Comparison of ENCODE assay signal across 1 cellular context in the genomic region with DNA sequence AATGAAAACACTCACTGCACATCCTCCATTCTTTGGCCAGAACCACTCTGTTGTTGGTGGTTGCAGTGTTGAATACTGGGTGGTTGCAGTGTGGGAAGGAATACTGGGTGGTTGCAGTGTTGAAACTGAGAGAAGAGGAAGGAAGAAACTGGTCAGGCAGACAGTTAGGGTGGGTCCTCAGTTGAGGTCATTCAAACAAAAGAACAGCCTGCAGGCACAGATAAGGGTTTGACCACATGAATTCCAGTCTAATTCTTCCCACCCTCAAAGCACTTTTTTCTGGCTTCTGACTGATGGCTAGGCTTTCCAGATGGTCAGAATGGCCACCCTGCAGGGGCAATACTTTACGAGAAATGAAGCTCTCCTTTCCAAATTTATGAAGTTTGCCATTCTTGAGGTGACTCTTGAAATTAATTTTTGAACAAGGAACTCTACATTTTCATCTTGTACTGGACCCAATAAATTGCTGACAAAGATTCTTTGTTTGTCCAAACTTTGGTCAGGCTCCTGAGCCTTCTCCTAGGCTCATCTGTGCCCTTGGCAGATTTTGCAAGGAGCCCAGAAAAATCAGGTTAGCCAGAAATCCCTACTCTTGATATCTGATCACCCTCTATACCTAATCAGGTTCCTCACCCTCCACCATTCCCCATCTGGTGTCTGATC.
TF ChIP-seq lines count a peak whose summit lies in the region.

No MANE protein-coding gene starts in this region.

TF ChIP-seq in K562, 482 proteins besides CTCF, POLR2A, EP300 and RAD21 (continued from another document and continues in another):
- TF ChIP-seq, protein P1, sequence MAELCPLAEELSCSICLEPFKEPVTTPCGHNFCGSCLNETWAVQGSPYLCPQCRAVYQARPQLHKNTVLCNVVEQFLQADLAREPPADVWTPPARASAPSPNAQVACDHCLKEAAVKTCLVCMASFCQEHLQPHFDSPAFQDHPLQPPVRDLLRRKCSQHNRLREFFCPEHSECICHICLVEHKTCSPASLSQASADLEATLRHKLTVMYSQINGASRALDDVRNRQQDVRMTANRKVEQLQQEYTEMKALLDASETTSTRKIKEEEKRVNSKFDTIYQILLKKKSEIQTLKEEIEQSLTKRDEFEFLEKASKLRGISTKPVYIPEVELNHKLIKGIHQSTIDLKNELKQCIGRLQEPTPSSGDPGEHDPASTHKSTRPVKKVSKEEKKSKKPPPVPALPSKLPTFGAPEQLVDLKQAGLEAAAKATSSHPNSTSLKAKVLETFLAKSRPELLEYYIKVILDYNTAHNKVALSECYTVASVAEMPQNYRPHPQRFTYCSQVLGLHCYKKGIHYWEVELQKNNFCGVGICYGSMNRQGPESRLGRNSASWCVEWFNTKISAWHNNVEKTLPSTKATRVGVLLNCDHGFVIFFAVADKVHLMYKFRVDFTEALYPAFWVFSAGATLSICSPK (IDR thresholded peaks at IDR 0.05; ENCODE audit: borderline replicate concordance): no peak
- no peak for TF ChIP-seq KDM5B (IDR thresholded peaks at IDR 0.05; ENCODE audit: insufficient replicate concordance, low read depth, low read length)
- TF ChIP-seq, protein P2, sequence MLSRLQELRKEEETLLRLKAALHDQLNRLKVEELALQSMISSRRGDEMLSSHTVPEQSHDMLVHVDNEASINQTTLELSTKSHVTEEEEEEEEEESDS (CRISPR knock-in tag; IDR thresholded peaks at IDR 0.05): no peak
- TF ChIP-seq, protein P3, sequence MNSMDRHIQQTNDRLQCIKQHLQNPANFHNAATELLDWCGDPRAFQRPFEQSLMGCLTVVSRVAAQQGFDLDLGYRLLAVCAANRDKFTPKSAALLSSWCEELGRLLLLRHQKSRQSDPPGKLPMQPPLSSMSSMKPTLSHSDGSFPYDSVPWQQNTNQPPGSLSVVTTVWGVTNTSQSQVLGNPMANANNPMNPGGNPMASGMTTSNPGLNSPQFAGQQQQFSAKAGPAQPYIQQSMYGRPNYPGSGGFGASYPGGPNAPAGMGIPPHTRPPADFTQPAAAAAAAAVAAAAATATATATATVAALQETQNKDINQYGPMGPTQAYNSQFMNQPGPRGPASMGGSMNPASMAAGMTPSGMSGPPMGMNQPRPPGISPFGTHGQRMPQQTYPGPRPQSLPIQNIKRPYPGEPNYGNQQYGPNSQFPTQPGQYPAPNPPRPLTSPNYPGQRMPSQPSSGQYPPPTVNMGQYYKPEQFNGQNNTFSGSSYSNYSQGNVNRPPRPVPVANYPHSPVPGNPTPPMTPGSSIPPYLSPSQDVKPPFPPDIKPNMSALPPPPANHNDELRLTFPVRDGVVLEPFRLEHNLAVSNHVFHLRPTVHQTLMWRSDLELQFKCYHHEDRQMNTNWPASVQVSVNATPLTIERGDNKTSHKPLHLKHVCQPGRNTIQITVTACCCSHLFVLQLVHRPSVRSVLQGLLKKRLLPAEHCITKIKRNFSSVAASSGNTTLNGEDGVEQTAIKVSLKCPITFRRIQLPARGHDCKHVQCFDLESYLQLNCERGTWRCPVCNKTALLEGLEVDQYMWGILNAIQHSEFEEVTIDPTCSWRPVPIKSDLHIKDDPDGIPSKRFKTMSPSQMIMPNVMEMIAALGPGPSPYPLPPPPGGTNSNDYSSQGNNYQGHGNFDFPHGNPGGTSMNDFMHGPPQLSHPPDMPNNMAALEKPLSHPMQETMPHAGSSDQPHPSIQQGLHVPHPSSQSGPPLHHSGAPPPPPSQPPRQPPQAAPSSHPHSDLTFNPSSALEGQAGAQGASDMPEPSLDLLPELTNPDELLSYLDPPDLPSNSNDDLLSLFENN (IDR thresholded peaks at IDR 0.05; ENCODE audit: low read depth in 2 of 2, low read length in 2 of 2): peak in 1 of 2 experiments; percentile 64; a peak in 1 of 4 replicates
- TF ChIP-seq, protein P4, sequence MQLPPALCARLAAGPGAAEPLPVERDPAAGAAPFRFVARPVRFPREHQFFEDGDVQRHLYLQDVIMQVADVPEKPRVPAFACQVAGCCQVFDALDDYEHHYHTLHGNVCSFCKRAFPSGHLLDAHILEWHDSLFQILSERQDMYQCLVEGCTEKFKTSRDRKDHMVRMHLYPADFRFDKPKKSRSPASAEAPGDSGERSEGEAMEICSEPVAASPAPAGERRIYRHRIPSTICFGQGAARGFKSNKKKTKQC (CRISPR knock-in tag; IDR thresholded peaks at IDR 0.05): no peak
- no peak for TF ChIP-seq ZNF785 (CRISPR knock-in tag; IDR thresholded peaks at IDR 0.05)
- TF ChIP-seq ZNF23 (CRISPR knock-in tag; IDR thresholded peaks at IDR 0.05): no peak
- TF ChIP-seq BRF1 (IDR thresholded peaks at IDR 0.05; ENCODE audit: borderline replicate concordance, extremely low read depth, insufficient read length): no peak
- TF ChIP-seq NFATC3 (IDR thresholded peaks at IDR 0.05): no peak
- no peak for TF ChIP-seq CTCFL (IDR thresholded peaks at IDR 0.05; ENCODE audit: borderline replicate concordance, insufficient read depth, low read depth, low read length, poor library complexity, severe bottlenecking)
- no peak for TF ChIP-seq ZNF583 (CRISPR knock-in tag; IDR thresholded peaks at IDR 0.05)
- no peak for TF ChIP-seq NFE2L1 (tag; IDR thresholded peaks at IDR 0.05; ENCODE audit: borderline replicate concordance, low read depth)
- no peak for TF ChIP-seq ZNF354B (CRISPR knock-in tag; IDR thresholded peaks at IDR 0.05)
- no peak for TF ChIP-seq SMARCB1 (IDR thresholded peaks at IDR 0.05; ENCODE audit: insufficient read length, low read depth)
- no peak for TF ChIP-seq POLR2G (IDR thresholded peaks at IDR 0.05; ENCODE audit: low read depth, low read length)
- TF ChIP-seq MTA1 (IDR thresholded peaks at IDR 0.05; ENCODE audit: borderline replicate concordance): no peak
- TF ChIP-seq NR2C2 (CRISPR knock-in tag; IDR thresholded peaks at IDR 0.05): no peak
- TF ChIP-seq NR2C2 (tag; IDR thresholded peaks at IDR 0.05): no peak
- no peak for TF ChIP-seq THRB (CRISPR knock-in tag; conservative IDR thresholded peaks at IDR 0.05)
- TF ChIP-seq, protein P5, sequence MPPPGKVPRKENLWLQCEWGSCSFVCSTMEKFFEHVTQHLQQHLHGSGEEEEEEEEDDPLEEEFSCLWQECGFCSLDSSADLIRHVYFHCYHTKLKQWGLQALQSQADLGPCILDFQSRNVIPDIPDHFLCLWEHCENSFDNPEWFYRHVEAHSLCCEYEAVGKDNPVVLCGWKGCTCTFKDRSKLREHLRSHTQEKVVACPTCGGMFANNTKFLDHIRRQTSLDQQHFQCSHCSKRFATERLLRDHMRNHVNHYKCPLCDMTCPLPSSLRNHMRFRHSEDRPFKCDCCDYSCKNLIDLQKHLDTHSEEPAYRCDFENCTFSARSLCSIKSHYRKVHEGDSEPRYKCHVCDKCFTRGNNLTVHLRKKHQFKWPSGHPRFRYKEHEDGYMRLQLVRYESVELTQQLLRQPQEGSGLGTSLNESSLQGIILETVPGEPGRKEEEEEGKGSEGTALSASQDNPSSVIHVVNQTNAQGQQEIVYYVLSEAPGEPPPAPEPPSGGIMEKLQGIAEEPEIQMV (tag; conservative IDR thresholded peaks at IDR 0.05; ENCODE audit: low read depth): no peak
- no peak for TF ChIP-seq ZNF76 (CRISPR knock-in tag; IDR thresholded peaks at IDR 0.05; ENCODE audit: borderline replicate concordance)
- peak; percentile 35 for TF ChIP-seq HMGN3 (IDR thresholded peaks at IDR 0.05; ENCODE audit: borderline replicate concordance, extremely low read depth, insufficient read length, low read depth, low read length)
- TF ChIP-seq XRCC5 (IDR thresholded peaks at IDR 0.05; ENCODE audit: low read depth, low read length): no peak
- no peak for TF ChIP-seq BHLHE40 (IDR thresholded peaks at IDR 0.05; ENCODE audit: low read length)
- TF ChIP-seq HLTF (IDR thresholded peaks at IDR 0.05): no peak
- no peak for TF ChIP-seq FOS (IDR thresholded peaks at IDR 0.05; ENCODE audit: extremely low read depth, insufficient read length)
- TF ChIP-seq, protein P6, sequence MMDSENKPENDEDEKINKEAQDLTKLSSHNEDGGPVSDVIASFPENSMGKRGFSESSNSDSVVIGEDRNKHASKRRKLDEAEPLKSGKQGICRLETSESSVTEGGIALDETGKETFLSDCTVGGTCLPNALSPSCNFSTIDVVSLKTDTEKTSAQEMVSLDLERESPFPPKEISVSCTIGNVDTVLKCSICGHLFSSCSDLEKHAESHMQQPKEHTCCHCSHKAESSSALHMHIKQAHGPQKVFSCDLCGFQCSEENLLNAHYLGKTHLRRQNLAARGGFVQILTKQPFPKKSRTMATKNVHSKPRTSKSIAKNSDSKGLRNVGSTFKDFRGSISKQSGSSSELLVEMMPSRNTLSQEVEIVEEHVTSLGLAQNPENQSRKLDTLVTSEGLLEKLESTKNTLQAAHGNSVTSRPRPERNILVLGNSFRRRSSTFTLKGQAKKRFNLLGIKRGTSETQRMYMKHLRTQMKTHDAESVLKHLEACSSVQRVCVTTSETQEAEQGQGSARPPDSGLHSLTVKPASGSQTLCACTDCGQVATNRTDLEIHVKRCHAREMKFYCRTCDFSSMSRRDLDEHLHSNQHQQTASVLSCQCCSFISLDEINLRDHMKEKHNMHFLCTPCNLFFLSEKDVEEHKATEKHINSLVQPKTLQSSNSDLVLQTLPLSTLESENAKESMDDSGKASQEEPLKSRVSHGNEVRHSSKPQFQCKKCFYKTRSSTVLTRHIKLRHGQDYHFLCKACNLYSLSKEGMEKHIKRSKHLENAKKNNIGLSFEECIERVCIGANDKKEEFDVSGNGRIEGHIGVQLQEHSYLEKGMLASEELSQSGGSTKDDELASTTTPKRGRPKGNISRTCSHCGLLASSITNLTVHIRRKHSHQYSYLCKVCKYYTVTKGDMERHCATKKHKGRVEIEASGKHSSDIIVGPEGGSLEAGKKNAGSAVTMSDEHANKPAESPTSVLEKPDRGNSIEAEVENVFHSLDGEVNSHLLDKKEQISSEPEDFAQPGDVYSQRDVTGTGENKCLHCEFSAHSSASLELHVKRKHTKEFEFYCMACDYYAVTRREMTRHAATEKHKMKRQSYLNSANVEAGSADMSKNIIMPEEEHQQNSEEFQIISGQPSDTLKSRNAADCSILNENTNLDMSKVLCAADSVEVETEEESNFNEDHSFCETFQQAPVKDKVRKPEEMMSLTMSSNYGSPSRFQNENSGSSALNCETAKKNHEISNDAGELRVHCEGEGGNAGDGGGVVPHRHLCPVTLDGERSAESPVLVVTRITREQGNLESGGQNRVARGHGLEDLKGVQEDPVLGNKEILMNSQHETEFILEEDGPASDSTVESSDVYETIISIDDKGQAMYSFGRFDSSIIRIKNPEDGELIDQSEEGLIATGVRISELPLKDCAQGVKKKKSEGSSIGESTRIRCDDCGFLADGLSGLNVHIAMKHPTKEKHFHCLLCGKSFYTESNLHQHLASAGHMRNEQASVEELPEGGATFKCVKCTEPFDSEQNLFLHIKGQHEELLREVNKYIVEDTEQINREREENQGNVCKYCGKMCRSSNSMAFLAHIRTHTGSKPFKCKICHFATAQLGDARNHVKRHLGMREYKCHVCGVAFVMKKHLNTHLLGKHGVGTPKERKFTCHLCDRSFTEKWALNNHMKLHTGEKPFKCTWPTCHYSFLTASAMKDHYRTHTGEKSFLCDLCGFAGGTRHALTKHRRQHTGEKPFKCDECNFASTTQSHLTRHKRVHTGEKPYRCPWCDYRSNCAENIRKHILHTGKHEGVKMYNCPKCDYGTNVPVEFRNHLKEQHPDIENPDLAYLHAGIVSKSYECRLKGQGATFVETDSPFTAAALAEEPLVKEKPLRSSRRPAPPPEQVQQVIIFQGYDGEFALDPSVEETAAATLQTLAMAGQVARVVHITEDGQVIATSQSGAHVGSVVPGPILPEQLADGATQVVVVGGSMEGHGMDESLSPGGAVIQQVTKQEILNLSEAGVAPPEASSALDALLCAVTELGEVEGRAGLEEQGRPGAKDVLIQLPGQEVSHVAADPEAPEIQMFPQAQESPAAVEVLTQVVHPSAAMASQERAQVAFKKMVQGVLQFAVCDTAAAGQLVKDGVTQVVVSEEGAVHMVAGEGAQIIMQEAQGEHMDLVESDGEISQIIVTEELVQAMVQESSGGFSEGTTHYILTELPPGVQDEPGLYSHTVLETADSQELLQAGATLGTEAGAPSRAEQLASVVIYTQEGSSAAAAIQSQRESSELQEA (IDR thresholded peaks at IDR 0.05; ENCODE audit: low read depth): no peak
- TF ChIP-seq, protein P7, sequence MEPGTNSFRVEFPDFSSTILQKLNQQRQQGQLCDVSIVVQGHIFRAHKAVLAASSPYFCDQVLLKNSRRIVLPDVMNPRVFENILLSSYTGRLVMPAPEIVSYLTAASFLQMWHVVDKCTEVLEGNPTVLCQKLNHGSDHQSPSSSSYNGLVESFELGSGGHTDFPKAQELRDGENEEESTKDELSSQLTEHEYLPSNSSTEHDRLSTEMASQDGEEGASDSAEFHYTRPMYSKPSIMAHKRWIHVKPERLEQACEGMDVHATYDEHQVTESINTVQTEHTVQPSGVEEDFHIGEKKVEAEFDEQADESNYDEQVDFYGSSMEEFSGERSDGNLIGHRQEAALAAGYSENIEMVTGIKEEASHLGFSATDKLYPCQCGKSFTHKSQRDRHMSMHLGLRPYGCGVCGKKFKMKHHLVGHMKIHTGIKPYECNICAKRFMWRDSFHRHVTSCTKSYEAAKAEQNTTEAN (CRISPR knock-in tag; IDR thresholded peaks at IDR 0.05): no peak
- TF ChIP-seq, protein P8, sequence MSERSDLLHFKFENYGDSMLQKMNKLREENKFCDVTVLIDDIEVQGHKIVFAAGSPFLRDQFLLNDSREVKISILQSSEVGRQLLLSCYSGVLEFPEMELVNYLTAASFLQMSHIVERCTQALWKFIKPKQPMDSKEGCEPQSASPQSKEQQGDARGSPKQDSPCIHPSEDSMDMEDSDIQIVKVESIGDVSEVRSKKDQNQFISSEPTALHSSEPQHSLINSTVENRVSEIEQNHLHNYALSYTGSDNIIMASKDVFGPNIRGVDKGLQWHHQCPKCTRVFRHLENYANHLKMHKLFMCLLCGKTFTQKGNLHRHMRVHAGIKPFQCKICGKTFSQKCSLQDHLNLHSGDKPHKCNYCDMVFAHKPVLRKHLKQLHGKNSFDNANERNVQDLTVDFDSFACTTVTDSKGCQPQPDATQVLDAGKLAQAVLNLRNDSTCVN (CRISPR knock-in tag; IDR thresholded peaks at IDR 0.05): no peak
- no peak for TF ChIP-seq KHSRP (IDR thresholded peaks at IDR 0.05)
- TF ChIP-seq ESRRA (IDR thresholded peaks at IDR 0.05; ENCODE audit: borderline replicate concordance, low read depth): peak; percentile 69; the same call in 1 of the 2 replicates
